ENCODE assay signal across 12 cellular contexts in the genomic region with DNA sequence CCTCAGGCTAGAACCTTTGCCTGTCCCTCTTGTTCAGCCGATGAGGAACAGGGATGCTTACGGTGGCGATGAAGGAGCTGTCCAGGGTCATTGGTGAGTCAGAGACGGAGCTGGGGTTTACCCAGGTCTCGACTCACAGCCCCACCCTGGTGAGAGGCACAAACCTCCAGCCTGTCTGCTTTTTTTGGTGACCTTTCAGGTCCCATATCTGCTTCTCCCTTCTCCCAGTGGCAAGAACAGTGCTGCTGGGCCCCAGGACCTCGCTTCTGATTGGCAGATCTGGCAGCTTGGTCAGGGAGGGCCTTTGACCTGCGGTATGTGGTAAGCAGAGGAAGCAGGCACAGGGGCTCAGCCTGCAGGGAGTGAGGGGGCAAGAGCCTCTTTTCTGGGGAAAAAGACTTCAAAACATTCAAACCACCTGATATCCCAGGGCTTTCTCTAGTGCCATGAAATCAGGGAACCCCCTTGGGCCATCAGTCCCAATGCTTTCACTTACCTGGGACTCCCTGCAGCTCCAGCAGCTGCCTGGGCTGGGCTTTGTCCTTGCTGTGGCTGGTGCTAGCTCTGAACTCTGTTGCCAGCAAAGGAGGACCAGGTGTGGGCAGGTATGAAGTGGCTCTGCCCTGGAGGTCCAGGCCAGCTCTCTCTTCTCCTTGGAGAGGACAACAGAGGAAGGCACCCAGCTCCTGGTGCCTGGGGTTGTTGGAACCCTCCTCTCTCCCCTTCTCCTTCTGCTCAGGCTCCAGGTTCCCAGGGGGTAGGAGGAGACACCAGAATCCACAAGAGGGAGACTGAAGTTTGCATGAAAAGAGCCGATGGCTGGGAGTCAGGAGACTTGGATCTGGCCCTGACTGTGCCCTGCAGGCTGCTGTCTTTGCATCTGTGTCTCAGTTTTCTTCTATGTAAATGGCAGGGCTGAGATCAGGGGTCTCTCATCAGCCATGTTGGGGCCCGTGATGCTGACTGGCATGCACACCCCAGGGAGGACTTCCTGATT. TPM values are rescaled to one million over a fixed set of nuclear protein-coding genes. Genes with fewer than 3 reads are reported as not detected.
DNase-seq lines count a peak whose midpoint lies in the region; ATAC-seq, FAIRE-seq and TF ChIP-seq lines count a peak whose summit lies in the region.
"Had no signal": no experiment of that assay in that cellular context is flagged by ENCODE, and none has a peak within 500 bp of the region (broad histone marks: within the 10 kb centered on the region; RNA-seq: fewer than 3 reads in every experiment).

No MANE protein-coding gene starts in this region.

- CTCF ChIA-PET in RWPE1 (lab: Yijun Ruan, JAX): interaction anchor here (0.6 to 1.7 kb wide), 3 partner anchors 13 to 158 kb away, joined by 3 to 5 read pairs (median 3); no protein-coding TSS in a partner anchor

- H3K36me3 Mint-ChIP-seq in natural killer cell treated with Interleukin-12 subunit alpha and Interleukin-12 subunit beta and Interleukin-15 and Interleukin-18, amount 100 ng/mL, for 72 hours: no peaks in the 10 kb centered on the region
- H3K36me3 Mint-ChIP-seq in natural killer cell: no peaks in the 10 kb centered on the region
- H3K36me3 Mint-ChIP-seq in endodermal cell (ENCODE audit: low read depth): no peaks in the 10 kb centered on the region
- H3K36me3 Mint-ChIP-seq in activated T-cell treated with anti-CD3 and anti-CD28 coated beads, Interleukin-2, amount 50 U/mL, for 4 hours (ENCODE audit: insufficient read depth): peaks cover 3% of the 10 kb centered on the region

- H3K9me3 Mint-ChIP-seq in natural killer cell treated with Interleukin-12 subunit alpha and Interleukin-12 subunit beta and Interleukin-15 and Interleukin-18, amount 100 ng/mL, for 72 hours: no peaks in the 10 kb centered on the region
- H3K9me3 Mint-ChIP-seq in natural killer cell (no peaks in the 10 kb centered on the region), endodermal cell (no peaks in the 10 kb centered on the region)
- no peaks in the 10 kb centered on the region for H3K9me3 Mint-ChIP-seq in activated T-cell treated with anti-CD3 and anti-CD28 coated beads, Interleukin-2, amount 50 U/mL, for 4 hours

- H3K9me3 ChIP-seq in endodermal cell (ENCODE audit: control insufficient read depth, low read length): no peaks in the 10 kb centered on the region
- H3K9me3 ChIP-seq: BLaER1 treated with 17β-estradiol and CSF1 and Interleukin-3, amounts not matched to agents 10 nM and 100 nM; heart right ventricle had no signal

- H3K4me3 Mint-ChIP-seq in natural killer cell treated with Interleukin-12 subunit alpha and Interleukin-12 subunit beta and Interleukin-15 and Interleukin-18, amount 100 ng/mL, for 72 hours: peak overlapping the region; percentile 18
- H3K4me3 Mint-ChIP-seq in natural killer cell: no peak overlapping the region
- no peak overlapping the region for H3K4me3 Mint-ChIP-seq in endodermal cell
- no peak overlapping the region for H3K4me3 Mint-ChIP-seq in activated T-cell treated with anti-CD3 and anti-CD28 coated beads, Interleukin-2, amount 50 U/mL, for 4 hours

- no peak overlapping the region for H3K27ac Mint-ChIP-seq in natural killer cell treated with Interleukin-12 subunit alpha and Interleukin-12 subunit beta and Interleukin-15 and Interleukin-18, amount 100 ng/mL, for 72 hours
- H3K27ac Mint-ChIP-seq in natural killer cell (no peak overlapping the region), endodermal cell (peak overlapping the region; percentile 59)

- no peak for FAIRE-seq in urothelium cell line (lab: Jason Lieb, UNC)

- H3K4me1 Mint-ChIP-seq in natural killer cell treated with Interleukin-12 subunit alpha and Interleukin-12 subunit beta and Interleukin-15 and Interleukin-18, amount 100 ng/mL, for 72 hours (ENCODE audit: low read depth in 2 of 2): peaks cover 4% of the 10 kb centered on the region in 2 donors
- H3K4me1 Mint-ChIP-seq in natural killer cell: peaks cover 0 to 17% of the 10 kb centered on the region in 2 donors
- peaks cover 11% of the 10 kb centered on the region for H3K4me1 Mint-ChIP-seq in endodermal cell
- peaks cover 6% of the 10 kb centered on the region for H3K4me1 Mint-ChIP-seq in activated T-cell treated with anti-CD3 and anti-CD28 coated beads, Interleukin-2, amount 50 U/mL, for 4 hours (ENCODE audit: low read depth)

- POLR2A ChIA-PET in RWPE1 (lab: Yijun Ruan, JAX; ENCODE audit: low non-redundant PET): no interaction called here

- H3K27me3 ChIP-seq in endodermal cell (ENCODE audit: control insufficient read depth, insufficient read depth, low read length, poor library complexity, severe bottlenecking): no peaks in the 10 kb centered on the region
- H3K27me3 ChIP-seq: BLaER1 treated with 17β-estradiol and CSF1 and Interleukin-3, amounts not matched to agents 10 nM and 100 nM; heart right ventricle had no signal

- no peak for DNase-seq in natural killer cell treated with Interleukin-12 subunit alpha and Interleukin-12 subunit beta and Interleukin-15 and Interleukin-18, amount 100 ng/mL, for 72 hours (ENCODE audit: low spot score)
- DNase-seq in natural killer cell (no peak), RWPE1 (ENCODE audit: low spot score) (peak; percentile 31), endodermal cell (peak; percentile 84), urothelium cell line (ENCODE audit: low spot score) (no peak), GM19238 (ENCODE audit: insufficient read length, low spot score) (no peak), putamen (ENCODE audit: low spot score) (no peak)
- no peak for DNase-seq in activated T-cell treated with anti-CD3 and anti-CD28 coated beads, Interleukin-2, amount 50 U/mL, for 4 hours
- DNase-seq: central memory CD4-positive, alpha-beta T cell; heart right ventricle; NCI-H1417 treated with DMSO at 0.1 percent for 48 hours had no signal

- no peaks in the 10 kb centered on the region for H3K36me3 ChIP-seq in endodermal cell (ENCODE audit: control insufficient read depth, insufficient read depth, low read length)

- TF ChIP-seq CTCF in natural killer cell (IDR thresholded peaks at IDR 0.05): no peak
- no peak for TF ChIP-seq CTCF in RWPE1 (conservative IDR thresholded peaks at IDR 0.05; ENCODE audit: low read depth)
- peak; percentile 48 for TF ChIP-seq CTCF in endodermal cell (conservative IDR thresholded peaks at IDR 0.05)

- intact Hi-C loops in natural killer cell (cut with micrococcal nuclease): no loop called here

- H3K9ac ChIP-seq in endodermal cell (ENCODE audit: extremely low read depth, low read length, poor library complexity, severe bottlenecking): no peak overlapping the region

- H3K4me1 ChIP-seq in endodermal cell (ENCODE audit: control insufficient read depth, insufficient read depth, low read length): no peaks in the 10 kb centered on the region

- no peak overlapping the region for H3K27ac ChIP-seq in RWPE1
- H3K27ac ChIP-seq in endodermal cell (ENCODE audit: low read depth, low read length): peak overlapping the region; percentile 37
- H3K27ac ChIP-seq: BLaER1 treated with 17β-estradiol and CSF1 and Interleukin-3, amounts not matched to agents 10 nM and 100 nM; heart right ventricle had no signal

- H3K4me3 ChIP-seq in endodermal cell (ENCODE audit: low read length): no peak overlapping the region
- H3K4me3 ChIP-seq: BLaER1 treated with 17β-estradiol and CSF1 and Interleukin-3, amounts not matched to agents 10 nM and 100 nM; heart right ventricle had no signal

- ATAC-seq in natural killer cell treated with Interleukin-12 subunit alpha and Interleukin-12 subunit beta and Interleukin-15 and Interleukin-18, amount 100 ng/mL, for 72 hours: no peak
- no peak for ATAC-seq in natural killer cell
- ATAC-seq in activated T-cell treated with anti-CD3 and anti-CD28 coated beads, Interleukin-2, amount 50 U/mL, for 4 hours: no peak

- WGBS in endodermal cell (ENCODE audit: insufficient coverage in 1 of 2, insufficient read length in 1 of 2), 2 experiments: 59 to 72% methylated on average over 8 to 9 of the region's 9 CpGs

- peaks cover 4 to 7% of the 10 kb centered on the region in 2 donors for H3K27me3 Mint-ChIP-seq in natural killer cell treated with Interleukin-12 subunit alpha and Interleukin-12 subunit beta and Interleukin-15 and Interleukin-18, amount 100 ng/mL, for 72 hours
- H3K27me3 Mint-ChIP-seq in natural killer cell (ENCODE audit: low read depth in 2 of 2) (peaks cover 3 to 4% of the 10 kb centered on the region in 2 donors), endodermal cell (ENCODE audit: insufficient read depth) (no peaks in the 10 kb centered on the region)
- H3K27me3 Mint-ChIP-seq in activated T-cell treated with anti-CD3 and anti-CD28 coated beads, Interleukin-2, amount 50 U/mL, for 4 hours (ENCODE audit: low read depth): no peaks in the 10 kb centered on the region

RNA-seq across cellular contexts. Expression of a gene that starts 41.4 kb away (rescaled TPM):
- 10 to 100 TPM in 1 of 2 donors, 1 to 10 TPM in 1; 8.7 to 15.0 TPM for total RNA-seq in natural killer cell treated with Interleukin-12 subunit alpha and Interleukin-12 subunit beta and Interleukin-15 and Interleukin-18, amount 100 ng/mL, for 72 hours
- 10 to 100 TPM; 18.2 to 35.4 (median 23.2) TPM for total RNA-seq in natural killer cell
- 1 to 10 TPM; 5.1 to 6.0 TPM for total RNA-seq in endodermal cell
- polyA plus RNA-seq in endodermal cell (2013, experiment 1 of 2): 9.4 TPM
- polyA plus RNA-seq in endodermal cell (2013, experiment 2 of 2): 8.0 TPM
- 1 to 10 TPM; 3.8 to 5.9 (median 4.5) TPM for total RNA-seq in activated T-cell treated with anti-CD3 and anti-CD28 coated beads, Interleukin-2, amount 50 U/mL, for 4 hours

RNA-seq across cellular contexts. Expression of a gene that starts 59.5 kb away (rescaled TPM):
- total RNA-seq in natural killer cell treated with Interleukin-12 subunit alpha and Interleukin-12 subunit beta and Interleukin-15 and Interleukin-18, amount 100 ng/mL, for 72 hours: 1 to 10 TPM; 2.4 to 4.4 TPM
- total RNA-seq in natural killer cell (1 to 10 TPM; 1.9 to 5.1 (median 4.1) TPM), endodermal cell (1 to 10 TPM; 1.7 to 3.0 TPM)
- polyA plus RNA-seq in endodermal cell (2013, experiment 1 of 2): 3.2 TPM
- 4.7 TPM for polyA plus RNA-seq in endodermal cell (2013, experiment 2 of 2)
- total RNA-seq in activated T-cell treated with anti-CD3 and anti-CD28 coated beads, Interleukin-2, amount 50 U/mL, for 4 hours: 1 to 10 TPM in 2 of 3 donors, under 1 TPM in 1; 0.30 to 2.2 (median 1.4) TPM

Comparison
In these comparisons a context has a peak if more than half of its experiments do, and no peak if none do; other contexts are left out.
1. DNase-seq: peak in RWPE1 (single experiment) and endodermal cell (single experiment); none in natural killer cell treated with Interleukin-12 subunit alpha and Interleukin-12 subunit beta and Interleukin-15 and Interleukin-18, amount 100 ng/mL, for 72 hours (single experiment), natural killer cell (single experiment), urothelium cell line (single experiment), GM19238 (single experiment), putamen (single experiment) and activated T-cell treated with anti-CD3 and anti-CD28 coated beads, Interleukin-2, amount 50 U/mL, for 4 hours (single experiment).